Comparison of ENCODE assay signal across 8 cellular contexts in the genomic region with DNA sequence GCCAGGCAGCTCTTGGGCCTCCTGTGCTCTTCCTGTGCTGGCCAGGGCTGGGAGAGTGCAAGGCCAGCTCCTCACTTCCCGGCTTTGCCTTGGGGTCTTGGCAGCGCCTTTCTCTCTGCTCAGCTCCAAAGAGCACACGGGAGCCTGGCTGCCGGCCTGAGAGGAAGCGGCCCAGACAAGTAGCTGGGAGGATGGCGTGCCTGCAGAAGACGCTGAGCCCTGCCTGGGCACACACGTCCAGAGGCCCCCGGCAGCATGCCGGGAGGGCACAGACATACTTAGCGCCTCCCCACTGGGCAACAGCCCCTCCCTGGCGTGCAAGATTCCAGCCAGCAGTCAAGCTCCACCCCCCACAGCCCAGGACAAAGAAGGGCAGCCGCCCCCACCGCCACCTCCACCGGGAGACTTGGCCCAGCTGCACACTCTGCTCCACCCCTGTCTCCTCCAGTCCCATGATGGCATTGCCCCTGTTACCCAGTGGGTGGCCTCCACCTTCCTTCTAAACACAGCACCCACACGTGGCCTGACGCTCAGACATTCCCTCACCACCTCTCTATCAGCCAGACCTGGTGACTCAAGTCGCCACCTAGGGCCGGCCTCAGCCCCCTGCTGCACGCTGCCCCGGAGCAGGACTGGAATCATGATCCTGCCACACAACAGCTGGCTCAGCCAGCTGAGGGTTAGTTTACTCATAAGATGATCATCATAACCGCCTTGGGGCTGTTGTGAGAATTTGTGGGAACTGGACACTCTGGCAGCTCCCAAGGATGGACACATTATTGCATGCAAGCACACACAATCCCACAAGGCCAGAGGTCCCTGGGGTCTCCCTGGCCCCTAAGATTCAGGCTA. TPM values are rescaled to one million over a fixed set of nuclear protein-coding genes. Genes with fewer than 3 reads are reported as not detected.
DNase-seq lines count a peak whose midpoint lies in the region; ATAC-seq and TF ChIP-seq lines count a peak whose summit lies in the region.

No MANE protein-coding gene starts in this region.

- TF ChIP-seq POLR2A in thyroid gland (IDR thresholded peaks at IDR 0.05) = peak in 1 of 2 donors; percentile 46

- TF ChIP-seq CTCF in HFFc6 (IDR thresholded peaks at IDR 0.05) = peak; percentile 82
- TF ChIP-seq CTCF in thyroid gland (IDR thresholded peaks at IDR 0.05) = peak in 5 of 6 experiments; percentile 23 to 56 (median 52)

- DNase-seq in DMS153 (lab: John Stamatoyannopoulos, UW) (peak; percentile 70), HFFc6 (peak; percentile 97), NCI-H526 (lab: John Stamatoyannopoulos, UW) (peak; percentile 55 to 85), myocyte (ENCODE audit: low read depth) (peak; percentile 97), thyroid gland (peak; percentile 92 to 95), GM19240 (ENCODE audit: insufficient read length, low spot score) (no peak)
- DNase-seq in activated T-cell treated with anti-CD3 and anti-CD28 coated beads, Interleukin-2, amount 50 U/mL, for 1 hour = peak; percentile 60

- 9 to 18% methylated on average over 8 to 10 of the region's 22 CpGs for WGBS in thyroid gland, 2 donors

- H3K9me3 ChIP-seq in thyroid gland = no peaks in the 10 kb centered on the region

- no peaks in the 10 kb centered on the region for H3K27me3 ChIP-seq in thyroid gland

- H3K4me3 Mint-ChIP-seq in HFFc6 = peak overlapping the region; percentile 73

- peaks cover 90% of the 10 kb centered on the region for H3K4me1 Mint-ChIP-seq in HFFc6 (ENCODE audit: low read depth)

- H3K27ac ChIP-seq in thyroid gland = peak overlapping the region; percentile 72 to 92 (median 85)

- peaks cover 18% of the 10 kb centered on the region for H3K9me3 Mint-ChIP-seq in HFFc6

- ATAC-seq in esophagus mucosa = peak; percentile 88

- intact Hi-C loops in thyroid gland (cut with DNase I) = no loop called here

- H3K36me3 ChIP-seq in thyroid gland = no peaks in the 10 kb centered on the region

- peaks cover 45% of the 10 kb centered on the region for H3K36me3 Mint-ChIP-seq in HFFc6 (ENCODE audit: low read depth)

- H3K27ac Mint-ChIP-seq in HFFc6 = peak overlapping the region; percentile 100

- H3K27me3 Mint-ChIP-seq in HFFc6 (ENCODE audit: insufficient read depth) = peaks cover 73% of the 10 kb centered on the region

- H3K4me1 ChIP-seq in thyroid gland = peaks cover 11 to 34% of the 10 kb centered on the region in 2 donors

- H3K4me3 ChIP-seq in thyroid gland (replicated peaks in 1 of 3) = no peak overlapping the region

RNA-seq across cellular contexts. Expression of gene SGCA, which starts 12.4 kb away (rescaled TPM):
- total RNA-seq in HFFc6 (2021; fragmentation: NEBNext Ultra II Directional; extraction: Animal tissue kit (Norgen Biotek cat#: 25700)) = under 1 TPM; 0.28 to 0.91 (median 0.76) TPM
- 0.64 TPM for total RNA-seq in esophagus mucosa
- 428 and 447 TPM in 2 replicates for total RNA-seq in myocyte
- polyA plus RNA-seq in myocyte (2012) = 303 TPM
- total RNA-seq in thyroid gland = 1 to 10 TPM in 1 of 4 donors, not detected in 3; 2.0 TPM

RNA-seq across cellular contexts. Expression of gene COL1A1, which starts 23.2 kb away (rescaled TPM):
- total RNA-seq in HFFc6 (2021; fragmentation: NEBNext Ultra II Directional; extraction: Animal tissue kit (Norgen Biotek cat#: 25700)) = 1,000 to 10,000 TPM; 4,948 to 7,804 (median 5,240) TPM
- 42.7 TPM for total RNA-seq in esophagus mucosa
- 604 and 719 TPM in 2 replicates for total RNA-seq in myocyte
- 15,153 TPM for polyA plus RNA-seq in myocyte (2012)
- 10 to 100 TPM; 12.2 to 57.3 (median 18.5) TPM for total RNA-seq in thyroid gland

RNA-seq across cellular contexts. Expression of gene PPP1R9B, which starts 27.7 kb away (rescaled TPM):
- 10 to 100 TPM; 66.4 to 78.5 (median 68.7) TPM for total RNA-seq in HFFc6 (2021; fragmentation: NEBNext Ultra II Directional; extraction: Animal tissue kit (Norgen Biotek cat#: 25700))
- total RNA-seq in esophagus mucosa (26.3 TPM), myocyte (40.5 and 44.2 TPM in 2 replicates), thyroid gland (10 to 100 TPM; 28.6 to 37.2 (median 31.9) TPM)
- 43.6 TPM for polyA plus RNA-seq in myocyte (2012)

RNA-seq across cellular contexts. Expression of gene SAMD14, which starts 48.2 kb away (rescaled TPM):
- 10 to 100 TPM in 4 of 6 experiments, 1 to 10 TPM in 2; 4.3 to 14.1 (median 11.4) TPM for total RNA-seq in HFFc6 (2021; fragmentation: NEBNext Ultra II Directional; extraction: Animal tissue kit (Norgen Biotek cat#: 25700))
- 0.16 TPM for total RNA-seq in esophagus mucosa
- 0.24 and 0.47 TPM in 2 replicates for total RNA-seq in myocyte
- 3.6 TPM for polyA plus RNA-seq in myocyte (2012)
- total RNA-seq in thyroid gland = under 1 TPM; 0.24 to 0.81 (median 0.58) TPM

Comparison
In these comparisons a context has a peak if more than half of its experiments do, and no peak if none do; other contexts are left out.
1. RNA of gene SGCA, which starts 12.4 kb away (total RNA-seq): 428 to 447 TPM in myocyte; 0.28 to 0.91 TPM in HFFc6, 0.64 TPM in esophagus mucosa (single experiment) and 2.0 TPM in thyroid gland; every median in the first group is over 100 times any median in the second.
2. RNA of gene COL1A1, which starts 23.2 kb away (total RNA-seq): 4,948 to 7,804 TPM in HFFc6 and 604 to 719 TPM in myocyte; 42.7 TPM in esophagus mucosa (single experiment) and 12.2 to 57.3 TPM in thyroid gland; every median in the first group is over 10 times any median in the second.